Comparison of ENCODE assay signal across 31 cellular contexts in genomic region chr5:98489021-98489420, GRCh38.
"Had no signal": no experiment of that assay in that cellular context is flagged by ENCODE, and none has a peak within 500 bp of the region (broad histone marks: within the 10 kb centered on the region; RNA-seq: fewer than 3 reads in every experiment).

No MANE protein-coding gene starts in this region.

- FAIRE-seq: colon had no signal

- ATAC-seq: activated CD4-positive, alpha-beta T cell treated with anti-CD3 and anti-CD28 coated beads for 36 hours; activated CD8-positive, alpha-beta memory T cell treated with anti-CD3 and anti-CD28 coated beads, Interleukin-2, amount 10 ng/mL, durations not matched to agents 7 days and 5 days; activated CD8-positive, alpha-beta T cell treated with anti-CD3 and anti-CD28 coated beads, Interleukin-2, amount 10 ng/mL, durations not matched to agents 7 days and 5 days; activated naive CD8-positive, alpha-beta T cell treated with anti-CD3 and anti-CD28 coated beads, Interleukin-2, amount 50 U/mL, for 24 hours; effector memory CD8-positive, alpha-beta T cell; foreskin keratinocyte; gastrocnemius medialis; heart left ventricle; T-cell had no signal

- H3K4me3 ChIP-seq: adrenal gland, breast epithelium, esophagus muscularis mucosa, gastrocnemius medialis, heart left ventricle had no signal

- H3K27me3 ChIP-seq: adrenal gland, breast epithelium, esophagus muscularis mucosa, foreskin keratinocyte, gastrocnemius medialis, heart left ventricle had no signal

- H3K9me3 ChIP-seq: adrenal gland, gastrocnemius medialis had no signal

- H3K27ac ChIP-seq: adrenal gland, breast epithelium, esophagus muscularis mucosa, foreskin keratinocyte, gastrocnemius medialis, heart left ventricle had no signal

- H3K36me3 ChIP-seq: adrenal gland, breast epithelium, esophagus muscularis mucosa, gastrocnemius medialis, heart left ventricle had no signal

- H3K4me1 ChIP-seq: adrenal gland, breast epithelium, esophagus muscularis mucosa, foreskin keratinocyte, gastrocnemius medialis, heart left ventricle had no signal

- DNase-seq: activated CD4-positive, alpha-beta memory T cell treated with anti-CD3 and anti-CD28 coated beads for 36 hours; activated CD4-positive, alpha-beta T cell treated with anti-CD3 and anti-CD28 coated beads for 36 hours; activated CD4-positive, alpha-beta T cell treated with anti-CD3 and anti-CD28 coated beads, Interleukin-2, amount 10 ng/mL, durations not matched to agents 24 days and 14 days; activated CD4-positive, CD25-positive, alpha-beta regulatory T cell; activated CD4-positive, CD25-positive, alpha-beta regulatory T cell treated with anti-CD3 and anti-CD28 coated beads, Interleukin-2, amount 50 U/mL, for 72 hours; activated CD8-positive, alpha-beta memory T cell treated with anti-CD3 and anti-CD28 coated beads, Interleukin-2, amount 10 ng/mL, durations not matched to agents 7 days and 5 days; activated CD8-positive, alpha-beta memory T cell treated with anti-CD3 and anti-CD28 coated beads, Interleukin-2, amount 50 U/mL, for 4 hours; activated CD8-positive, alpha-beta T cell treated with anti-CD3 and anti-CD28 coated beads, Interleukin-2, amount 10 ng/mL, durations not matched to agents 7 days and 5 days; activated effector memory CD4-positive, alpha-beta T cell treated with anti-CD3 and anti-CD28 coated beads, Interleukin-2, amount 50 U/mL, for 16 hours; activated naive CD4-positive, alpha-beta T cell treated with anti-CD3 and anti-CD28 coated beads for 36 hours; activated naive CD8-positive, alpha-beta T cell treated with anti-CD3 and anti-CD28 coated beads for 36 hours; activated naive CD8-positive, alpha-beta T cell treated with anti-CD3 and anti-CD28 coated beads, Interleukin-2, amount 50 U/mL, for 24 hours; activated T-cell treated with anti-CD3 and anti-CD28 coated beads, Interleukin-2, amount 50 U/mL, for 1 hour; activated T-cell treated with anti-CD3 and anti-CD28 coated beads, Interleukin-2, amount 50 U/mL, for 48 hours; adrenal gland; amygdala; aorta; cortex of kidney; dermis blood vessel endothelial cell; effector CD4-positive, alpha-beta T cell; effector memory CD8-positive, alpha-beta T cell; erythroblast; foreskin keratinocyte; gastrocnemius medialis; glutamatergic neuron; heart left ventricle; T-cell; T-helper 9 cell had no signal
